Comparison of ENCODE assay signal across 20 cellular contexts in the genomic region with DNA sequence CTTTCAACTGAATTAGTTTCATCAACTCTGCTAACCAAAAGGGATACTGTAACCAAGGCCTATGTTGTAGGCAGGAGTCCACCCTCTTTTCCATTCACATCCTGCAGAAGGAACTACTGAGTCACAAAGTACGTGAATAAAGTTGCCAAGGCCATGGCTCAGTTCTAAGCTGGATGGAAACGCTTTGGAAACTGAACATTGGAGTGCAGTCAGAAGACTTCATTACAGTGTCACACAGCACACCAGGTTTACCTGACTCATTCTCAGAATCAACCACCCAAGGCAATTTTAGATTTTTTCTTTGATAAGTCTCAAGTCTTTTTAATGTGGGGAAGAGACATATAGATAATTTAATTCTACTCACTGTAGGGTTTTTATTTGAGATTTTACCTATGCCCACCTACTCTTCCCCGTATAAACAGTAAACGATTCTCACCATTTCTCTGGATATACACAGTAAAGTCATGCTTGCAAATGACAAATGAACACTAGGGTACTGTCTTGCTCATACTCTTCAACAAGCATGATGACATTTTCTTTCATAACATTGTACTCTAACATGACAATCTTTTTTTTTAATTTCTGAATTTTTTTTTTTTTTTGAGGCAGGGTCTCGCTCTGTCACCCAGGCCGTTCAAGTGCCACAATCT. TPM values are rescaled to one million over a fixed set of nuclear protein-coding genes. Genes with fewer than 3 reads are reported as not detected.
DNase-seq lines count a peak whose midpoint lies in the region; ATAC-seq and TF ChIP-seq lines count a peak whose summit lies in the region.
"Had no signal": no experiment of that assay in that cellular context is flagged by ENCODE, and none has a peak within 500 bp of the region (broad histone marks: within the 10 kb centered on the region; RNA-seq: fewer than 3 reads in every experiment).

No MANE protein-coding gene starts in this region.

- H3K4me3 ChIP-seq in adrenal gland (no peak overlapping the region), psoas muscle (no peak overlapping the region)
- H3K4me3 ChIP-seq: coronary artery, lower lobe of right lung, SJSA1, thoracic aorta had no signal

- ATAC-seq in psoas muscle (no peak), HG03460 (IDR thresholded peaks at IDR 0.05; ENCODE audit: unreplicated experiment) (no peak)
- ATAC-seq: lower lobe of right lung, Panc1 had no signal

- no peaks in the 10 kb centered on the region for H3K4me1 ChIP-seq in adrenal gland (replicated peaks in 1 of 2)
- H3K4me1 ChIP-seq in psoas muscle: no peaks in the 10 kb centered on the region
- H3K4me1 ChIP-seq: lower lobe of right lung had no signal

- DNase-seq in activated naive CD4-positive, alpha-beta T cell treated with anti-CD3 and anti-CD28 coated beads, Interleukin-2, amount 10 ng/mL, durations not matched to agents 7 days and 5 days: no peak
- peak; percentile 53 for DNase-seq in activated CD4-positive, alpha-beta memory T cell treated with anti-CD3 and anti-CD28 coated beads for 36 hours
- peak in 2 of 7 donors; percentile 48 to 51 for DNase-seq in adrenal gland
- no peak for DNase-seq in psoas muscle
- DNase-seq: CD4-positive, alpha-beta memory T cell; immature natural killer cell; Kasumi-1; lower lobe of right lung; NCI-H1092; NCI-H1930; NCI-H345 had no signal

- H3K27me3 ChIP-seq in adrenal gland (no peaks in the 10 kb centered on the region), psoas muscle (ENCODE audit: insufficient read depth in 3 of 3, low read length in 2 of 3) (no peaks in the 10 kb centered on the region)
- H3K27me3 ChIP-seq: neutrophil, SJSA1 had no signal

- POLR2A ChIA-PET in activated CD4-positive, alpha-beta memory T cell treated with anti-CD3 and anti-CD28 coated beads for 36 hours (lab: Charles Lee): interaction anchor here (1.1 to 3.4 kb wide), 6 partner anchors 11 to 25 kb away, joined by 4 to 20 read pairs (median 8); no protein-coding TSS in a partner anchor

- intact Hi-C loops in activated CD4-positive, alpha-beta memory T cell treated with anti-CD3 and anti-CD28 coated beads for 36 hours (cut with micrococcal nuclease): loop anchor here (1.0 kb wide), 4 partner anchors 14 to 33 kb away; no protein-coding TSS in a partner anchor
- intact Hi-C loops in adrenal gland (cut with DNase I) (no loop called here), psoas muscle (cut with DNase I) (no loop called here)

- peaks cover 4% of the 10 kb centered on the region for H3K4me1 Mint-ChIP-seq in activated naive CD4-positive, alpha-beta T cell treated with anti-CD3 and anti-CD28 coated beads, Interleukin-2, amount 50 U/mL, for 24 hours
- peaks cover 10% of the 10 kb centered on the region for H3K4me1 Mint-ChIP-seq in activated naive CD4-positive, alpha-beta T cell treated with anti-CD3 and anti-CD28 coated beads, Interleukin-2, amount 10 ng/mL, durations not matched to agents 7 days and 5 days
- H3K4me1 Mint-ChIP-seq in activated CD4-positive, alpha-beta memory T cell treated with anti-CD3 and anti-CD28 coated beads for 36 hours (ENCODE audit: low read depth): peaks cover 14% of the 10 kb centered on the region
- H3K4me1 Mint-ChIP-seq in stimulated activated naive CD8-positive, alpha-beta T cell treated with anti-CD3 and anti-CD28 coated beads, Interleukin-15, Interleukin-2, amounts not matched to agents 100 ng/mL and 50 ng/mL, for 24 hours (ENCODE audit: low read depth): peaks cover 20% of the 10 kb centered on the region
- H3K4me1 Mint-ChIP-seq: CD4-positive, alpha-beta memory T cell; immature natural killer cell had no signal

- peaks cover 5% of the 10 kb centered on the region for H3K9me3 Mint-ChIP-seq in activated naive CD4-positive, alpha-beta T cell treated with anti-CD3 and anti-CD28 coated beads, Interleukin-2, amount 50 U/mL, for 24 hours
- no peaks in the 10 kb centered on the region for H3K9me3 Mint-ChIP-seq in activated naive CD4-positive, alpha-beta T cell treated with anti-CD3 and anti-CD28 coated beads, Interleukin-2, amount 10 ng/mL, durations not matched to agents 7 days and 5 days
- no peaks in the 10 kb centered on the region for H3K9me3 Mint-ChIP-seq in activated CD4-positive, alpha-beta memory T cell treated with anti-CD3 and anti-CD28 coated beads for 36 hours
- H3K9me3 Mint-ChIP-seq in stimulated activated naive CD8-positive, alpha-beta T cell treated with anti-CD3 and anti-CD28 coated beads, Interleukin-15, Interleukin-2, amounts not matched to agents 100 ng/mL and 50 ng/mL, for 24 hours: no peaks in the 10 kb centered on the region
- H3K9me3 Mint-ChIP-seq: immature natural killer cell had no signal

- no peaks in the 10 kb centered on the region for H3K36me3 ChIP-seq in adrenal gland (replicated peaks in 1 of 2)
- H3K36me3 ChIP-seq in psoas muscle (ENCODE audit: insufficient read depth in 1 of 2, low read depth in 1 of 2): no peaks in the 10 kb centered on the region
- H3K36me3 ChIP-seq: lower lobe of right lung, neutrophil, SJSA1, thoracic aorta had no signal

- H3K27ac ChIP-seq in adrenal gland: peak overlapping the region in 4 of 5 donors; percentile 10 to 64 (median 53)
- no peak overlapping the region for H3K27ac ChIP-seq in psoas muscle
- H3K27ac ChIP-seq: coronary artery, lower lobe of right lung, neutrophil, SJSA1, thoracic aorta, VCaP had no signal

- peak overlapping the region; percentile 55 for H3K27ac Mint-ChIP-seq in activated naive CD4-positive, alpha-beta T cell treated with anti-CD3 and anti-CD28 coated beads, Interleukin-2, amount 50 U/mL, for 24 hours
- H3K27ac Mint-ChIP-seq in activated naive CD4-positive, alpha-beta T cell treated with anti-CD3 and anti-CD28 coated beads, Interleukin-2, amount 10 ng/mL, durations not matched to agents 7 days and 5 days: no peak overlapping the region
- peak overlapping the region; percentile 76 for H3K27ac Mint-ChIP-seq in activated CD4-positive, alpha-beta memory T cell treated with anti-CD3 and anti-CD28 coated beads for 36 hours
- peak overlapping the region; percentile 86 for H3K27ac Mint-ChIP-seq in stimulated activated naive CD8-positive, alpha-beta T cell treated with anti-CD3 and anti-CD28 coated beads, Interleukin-15, Interleukin-2, amounts not matched to agents 100 ng/mL and 50 ng/mL, for 24 hours
- H3K27ac Mint-ChIP-seq: CD4-positive, alpha-beta memory T cell; immature natural killer cell had no signal

- TF ChIP-seq POLR2A in adrenal gland (IDR thresholded peaks at IDR 0.05): no peak

- H3K9me3 ChIP-seq in adrenal gland (replicated peaks in 1 of 3): no peaks in the 10 kb centered on the region
- H3K9me3 ChIP-seq in psoas muscle: peaks cover 7% of the 10 kb centered on the region
- H3K9me3 ChIP-seq: lower lobe of right lung, neutrophil, SJSA1, thoracic aorta had no signal

- no peaks in the 10 kb centered on the region for H3K27me3 Mint-ChIP-seq in activated naive CD4-positive, alpha-beta T cell treated with anti-CD3 and anti-CD28 coated beads, Interleukin-2, amount 50 U/mL, for 24 hours
- H3K27me3 Mint-ChIP-seq in activated naive CD4-positive, alpha-beta T cell treated with anti-CD3 and anti-CD28 coated beads, Interleukin-2, amount 10 ng/mL, durations not matched to agents 7 days and 5 days: no peaks in the 10 kb centered on the region
- H3K27me3 Mint-ChIP-seq in activated CD4-positive, alpha-beta memory T cell treated with anti-CD3 and anti-CD28 coated beads for 36 hours: peaks cover 11% of the 10 kb centered on the region
- peaks cover 14% of the 10 kb centered on the region for H3K27me3 Mint-ChIP-seq in stimulated activated naive CD8-positive, alpha-beta T cell treated with anti-CD3 and anti-CD28 coated beads, Interleukin-15, Interleukin-2, amounts not matched to agents 100 ng/mL and 50 ng/mL, for 24 hours

- no peaks in the 10 kb centered on the region for H3K36me3 Mint-ChIP-seq in activated naive CD4-positive, alpha-beta T cell treated with anti-CD3 and anti-CD28 coated beads, Interleukin-2, amount 50 U/mL, for 24 hours
- H3K36me3 Mint-ChIP-seq in activated naive CD4-positive, alpha-beta T cell treated with anti-CD3 and anti-CD28 coated beads, Interleukin-2, amount 10 ng/mL, durations not matched to agents 7 days and 5 days: no peaks in the 10 kb centered on the region
- H3K36me3 Mint-ChIP-seq in activated CD4-positive, alpha-beta memory T cell treated with anti-CD3 and anti-CD28 coated beads for 36 hours: no peaks in the 10 kb centered on the region
- H3K36me3 Mint-ChIP-seq in stimulated activated naive CD8-positive, alpha-beta T cell treated with anti-CD3 and anti-CD28 coated beads, Interleukin-15, Interleukin-2, amounts not matched to agents 100 ng/mL and 50 ng/mL, for 24 hours (ENCODE audit: low read depth): no peaks in the 10 kb centered on the region
- H3K36me3 Mint-ChIP-seq: CD4-positive, alpha-beta memory T cell; immature natural killer cell had no signal

- TF ChIP-seq CTCF in adrenal gland (IDR thresholded peaks at IDR 0.05): no peak
- no peak for TF ChIP-seq CTCF in psoas muscle (IDR thresholded peaks at IDR 0.05)

- WGBS in adrenal gland, 4 donors: 68 to 86% (median 74%) methylated on average over 6 of the region's 6 CpGs
- 87 to 97% (median 92%) methylated on average over 6 of the region's 6 CpGs for WGBS in psoas muscle, 3 donors

- CTCF ChIA-PET in activated naive CD4-positive, alpha-beta T cell treated with anti-CD3 and anti-CD28 coated beads, Interleukin-2, amount 10 ng/mL, durations not matched to agents 7 days and 5 days (lab: Charles Lee): no interaction called here
- CTCF ChIA-PET in activated CD4-positive, alpha-beta memory T cell treated with anti-CD3 and anti-CD28 coated beads for 36 hours (lab: Charles Lee): interaction anchor here (1.0 to 2.3 kb wide), 5 partner anchors 12 to 152 kb away, joined by 3 to 7 read pairs (median 4); no protein-coding TSS in a partner anchor

- H3K4me3 Mint-ChIP-seq in activated naive CD4-positive, alpha-beta T cell treated with anti-CD3 and anti-CD28 coated beads, Interleukin-2, amount 50 U/mL, for 24 hours: no peak overlapping the region
- H3K4me3 Mint-ChIP-seq in activated naive CD4-positive, alpha-beta T cell treated with anti-CD3 and anti-CD28 coated beads, Interleukin-2, amount 10 ng/mL, durations not matched to agents 7 days and 5 days: no peak overlapping the region
- no peak overlapping the region for H3K4me3 Mint-ChIP-seq in activated CD4-positive, alpha-beta memory T cell treated with anti-CD3 and anti-CD28 coated beads for 36 hours
- peak overlapping the region; percentile 41 for H3K4me3 Mint-ChIP-seq in stimulated activated naive CD8-positive, alpha-beta T cell treated with anti-CD3 and anti-CD28 coated beads, Interleukin-15, Interleukin-2, amounts not matched to agents 100 ng/mL and 50 ng/mL, for 24 hours
- H3K4me3 Mint-ChIP-seq: CD4-positive, alpha-beta memory T cell; immature natural killer cell had no signal

RNA-seq across cellular contexts. Expression of a gene that starts 58.9 kb away (rescaled TPM):
- 1 to 10 TPM; 1.7 to 2.6 TPM for total RNA-seq in activated CD4-positive, alpha-beta memory T cell treated with anti-CD3 and anti-CD28 coated beads for 36 hours
- total RNA-seq in adrenal gland (100 to 1,000 TPM; 143 to 370 (median 175) TPM), psoas muscle (1 to 10 TPM; 1.2 to 2.3 (median 2.1) TPM)
- polyA plus RNA-seq in adrenal gland (100 to 1,000 TPM in 1 of 3 donors, 10 to 100 TPM in 2; 25.7 to 117 (median 26.0) TPM), psoas muscle (under 1 TPM; 0.17 to 0.31 (median 0.30) TPM)

Comparison
In these comparisons a context has a peak if more than half of its experiments do, and no peak if none do; other contexts are left out.
1. RNA of a gene that starts 58.9 kb away (total RNA-seq): 143 to 370 TPM in adrenal gland; 1.7 to 2.6 TPM in activated CD4-positive, alpha-beta memory T cell treated with anti-CD3 and anti-CD28 coated beads for 36 hours and 1.2 to 2.3 TPM in psoas muscle; every median in the first group is over 10 times any median in the second.